In the genomic region with DNA sequence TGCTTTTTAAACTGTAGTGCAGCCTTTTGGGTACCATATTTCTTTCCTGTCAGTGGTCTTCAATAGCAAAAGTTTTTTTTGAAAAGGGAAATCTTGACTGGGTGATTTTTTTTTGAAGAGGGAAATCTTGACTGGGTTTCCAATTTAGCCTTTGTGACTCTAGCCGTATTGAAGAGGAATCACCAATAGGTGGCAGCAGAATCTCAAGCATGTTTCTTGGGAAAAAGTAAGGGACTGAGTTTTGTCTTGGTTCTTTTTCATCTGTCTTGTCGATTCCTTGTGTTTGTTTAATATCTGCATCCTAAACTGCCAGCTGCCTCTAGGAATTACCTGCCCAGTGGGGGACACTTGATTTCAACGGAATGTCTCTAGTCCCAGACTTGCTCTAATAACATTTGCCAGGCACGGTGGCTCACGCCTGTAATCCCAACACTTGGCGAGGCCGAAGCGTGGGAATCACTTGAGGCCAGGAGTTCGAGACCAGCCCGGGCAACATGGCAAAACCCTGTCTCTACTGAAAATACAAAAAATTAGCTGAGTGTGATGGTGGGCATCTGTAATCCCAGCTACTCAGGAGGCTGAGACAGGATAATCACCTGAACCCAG, we compare ENCODE assay signal across 8 cellular contexts.
DNase-seq lines count a peak whose midpoint lies in the region; ATAC-seq and TF ChIP-seq lines count a peak whose summit lies in the region.

No MANE protein-coding gene starts in this region.

- H3K4me3 Mint-ChIP-seq in T-helper 17 cell, result no peak overlapping the region

- ATAC-seq in T-helper 17 cell (peak; percentile 39), HG03139 (IDR thresholded peaks at IDR 0.05; ENCODE audit: unreplicated experiment) (no peak)

- H3K4me1 Mint-ChIP-seq in T-helper 17 cell, result no peaks in the 10 kb centered on the region

- no peaks in the 10 kb centered on the region for H3K27me3 Mint-ChIP-seq in T-helper 17 cell

- H3K27ac Mint-ChIP-seq in T-helper 17 cell, result peak overlapping the region; percentile 60

- no peak overlapping the region for H3K4me3 ChIP-seq in fibroblast of the aortic adventitia (ENCODE audit: low read depth, low read length)
- H3K4me3 ChIP-seq in retinal pigment epithelial cell (ENCODE audit: low read length), result no peak overlapping the region

- DNase-seq in activated gamma-delta T cell treated with Interleukin-2 at 50 U/mL for 16 hours (peak; percentile 25), activated gamma-delta T cell (lab: John Stamatoyannopoulos, UW) (no peak), LHCN-M2 (ENCODE audit: low read depth) (peak; percentile 57), T-helper 17 cell (no peak), fibroblast of the aortic adventitia (ENCODE audit: low read depth) (peak; percentile 81), retinal pigment epithelial cell (ENCODE audit: low read depth) (no peak), NCI-H446 treated with DMSO at 0.1 percent for 48 hours (lab: John Stamatoyannopoulos, UW) (no peak)

- peak; percentile 77 for TF ChIP-seq CTCF in fibroblast of the aortic adventitia (IDR thresholded peaks at IDR 0.05; ENCODE audit: insufficient read depth, low read length)
- peak; percentile 79 for TF ChIP-seq CTCF in retinal pigment epithelial cell (conservative IDR thresholded peaks at IDR 0.05; ENCODE audit: low read depth, low read length)

- H3K36me3 Mint-ChIP-seq in T-helper 17 cell (ENCODE audit: low read depth), result peaks cover 3% of the 10 kb centered on the region

- no peaks in the 10 kb centered on the region for H3K9me3 ChIP-seq in T-helper 17 cell (ENCODE audit: control insufficient read depth, low read length, poor library complexity, severe bottlenecking)

Comparison
In these comparisons a context has a peak if more than half of its experiments do, and no peak if none do; other contexts are left out.
1. DNase-seq: peak in activated gamma-delta T cell treated with Interleukin-2 at 50 U/mL for 16 hours (single experiment), LHCN-M2 (single experiment) and fibroblast of the aortic adventitia (single experiment); none in activated gamma-delta T cell (single experiment), T-helper 17 cell (0 of 3), retinal pigment epithelial cell (single experiment) and NCI-H446 treated with DMSO at 0.1 percent for 48 hours (single experiment).